In genomic region chr5:54080833-54081232, GRCh38 we compare ENCODE assay signal across 2 cellular contexts.
TF ChIP-seq lines count a peak whose summit lies in the region.

No MANE protein-coding gene starts in this region.

TF ChIP-seq in K562, 482 proteins besides CTCF, POLR2A, EP300 and RAD21 (continued from another document):
- no peak for TF ChIP-seq BCLAF1 (IDR thresholded peaks at IDR 0.05; ENCODE audit: borderline replicate concordance in 1 of 2, control insufficient read depth in 1 of 2, low read depth in 2 of 2, low read length in 1 of 2)
- TF ChIP-seq SRF (CRISPR knock-in tag; IDR thresholded peaks at IDR 0.05), result peak; percentile 56 to 92; a peak in 3 of 4 replicates
- no peak for TF ChIP-seq SLC30A9 (CRISPR knock-in tag; IDR thresholded peaks at IDR 0.05)
- no peak for TF ChIP-seq CREBBP (IDR thresholded peaks at IDR 0.05; ENCODE audit: low read depth, low read length)
- TF ChIP-seq ATF7 (IDR thresholded peaks at IDR 0.05), result peak; percentile 47; the same call in 1 of the 2 replicates
- no peak for TF ChIP-seq ZNF41 (CRISPR knock-in tag; conservative IDR thresholded peaks at IDR 0.05)
- TF ChIP-seq HMG20B (CRISPR knock-in tag; IDR thresholded peaks at IDR 0.05), result no peak

TF ChIP-seq in GM23338, 12 proteins besides CTCF, POLR2A, EP300 and RAD21 (continued from another document):
- TF ChIP-seq ZNF462 (CRISPR knock-in tag; IDR thresholded peaks at IDR 0.05), result no peak
- no peak for TF ChIP-seq JUNB (IDR thresholded peaks at IDR 0.05; ENCODE audit: unreplicated experiment)
- TF ChIP-seq EZH2 (IDR thresholded peaks at IDR 0.05; ENCODE audit: low read depth, unreplicated experiment), result no peak
- no peak for TF ChIP-seq NANOG (IDR thresholded peaks at IDR 0.05; ENCODE audit: borderline replicate concordance)
- no peak for TF ChIP-seq CREB1 (CRISPR knock-in tag; IDR thresholded peaks at IDR 0.05; ENCODE audit: low read depth)
- no peak for TF ChIP-seq EZH2phosphoT487 (IDR thresholded peaks at IDR 0.05; ENCODE audit: unreplicated experiment)
- TF ChIP-seq ETS1 (IDR thresholded peaks at IDR 0.05), result no peak
